ENCODE assay signal across 10 cellular contexts in the genomic region with DNA sequence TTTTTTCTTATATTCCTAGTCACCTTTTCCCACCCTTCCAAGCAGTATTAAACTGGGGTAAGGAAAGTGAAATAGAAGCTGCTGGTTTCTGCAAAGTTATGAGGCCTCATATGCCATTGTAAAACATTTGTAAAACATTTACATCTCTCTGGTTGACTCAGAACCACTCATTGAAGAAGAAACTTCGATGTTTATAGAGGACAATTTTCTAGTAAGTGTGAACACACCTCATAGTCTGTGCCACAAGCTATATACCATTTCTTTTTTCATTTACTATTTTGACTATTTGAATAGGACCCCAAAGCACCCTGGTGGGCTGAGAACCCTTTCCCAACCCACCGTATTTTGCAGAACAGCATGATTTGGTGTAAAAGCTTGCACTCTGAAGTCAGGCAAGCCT. TPM values are rescaled to one million over a fixed set of nuclear protein-coding genes. Genes with fewer than 3 reads are reported as not detected.
DNase-seq lines count a peak whose midpoint lies in the region; ATAC-seq and TF ChIP-seq lines count a peak whose summit lies in the region.
"Had no signal": no experiment of that assay in that cellular context is flagged by ENCODE, and none has a peak within 500 bp of the region (broad histone marks: within the 10 kb centered on the region; RNA-seq: fewer than 3 reads in every experiment).

No MANE protein-coding gene starts in this region.

- TF ChIP-seq CTCF in OCI-LY7 (conservative IDR thresholded peaks at IDR 0.05; ENCODE audit: low read length) (no peak), Peyer's patch (IDR thresholded peaks at IDR 0.05) (no peak)

- ATAC-seq in GM19035 (IDR thresholded peaks at IDR 0.05; ENCODE audit: unreplicated experiment): peak; percentile 75
- peak; percentile 83 for ATAC-seq in HG02852 (IDR thresholded peaks at IDR 0.05; ENCODE audit: unreplicated experiment)
- no peak for ATAC-seq in HG02970 (IDR thresholded peaks at IDR 0.05; ENCODE audit: low FRiP score, unreplicated experiment)

- TF ChIP-seq POLR2A in Peyer's patch (IDR thresholded peaks at IDR 0.05): no peak

- H4K20me1 ChIP-seq in OCI-LY7 (ENCODE audit: insufficient read depth, low read length): no peaks in the 10 kb centered on the region

- H3K27ac ChIP-seq in OCI-LY7 (ENCODE audit: low read depth, low read length, poor library complexity, severe bottlenecking) (peak overlapping the region; percentile 99), Peyer's patch (no peak overlapping the region)

- H3K36me3 ChIP-seq in OCI-LY7 (ENCODE audit: insufficient read depth, low read length) (peaks cover 18% of the 10 kb centered on the region; the same call in 1 of the 2 replicates), Peyer's patch (no peaks in the 10 kb centered on the region)

- in situ Hi-C loops in ACHN (cut with HindIII; ENCODE audit: low pct_ligation_motif_present, low pct_unique_long_range_greater_than_20kb, low sequenced_read_pairs): no loop called here

- intact Hi-C loops in OCI-LY7 (cut with micrococcal nuclease; ENCODE audit: unreplicated experiment): no loop called here

- peak overlapping the region; percentile 75 for H2AFZ ChIP-seq in OCI-LY7 (ENCODE audit: low read length)

- peak overlapping the region; percentile 88 for H3K4me2 ChIP-seq in OCI-LY7 (ENCODE audit: low read length)

- CTCF ChIA-PET in OCI-LY7 (lab: Charles Lee; ENCODE audit: unreplicated experiment): no interaction called here

- H3K4me3 ChIP-seq in OCI-LY7 (ENCODE audit: low read depth, low read length, poor library complexity, severe bottlenecking) (peak overlapping the region; percentile 59), Peyer's patch (no peak overlapping the region)

- peaks cover 3% of the 10 kb centered on the region; the same call in 1 of the 2 replicates for H3K79me2 ChIP-seq in OCI-LY7 (ENCODE audit: insufficient read depth, low read depth, low read length)

- H3K9me3 ChIP-seq in OCI-LY7 (ENCODE audit: low read length) (peaks cover 29% of the 10 kb centered on the region; the same call in 1 of the 2 replicates), Peyer's patch (no peaks in the 10 kb centered on the region)

- no TSS peak for BruUV-seq in OCI-LY7 (replicated peaks; lab: Mats Ljungman, UMichigan)

- H3K4me1 ChIP-seq in OCI-LY7 (ENCODE audit: insufficient read depth, low read length, poor library complexity, severe bottlenecking) (peaks cover 66% of the 10 kb centered on the region), Peyer's patch (peaks cover 0 to 13% (median 0%) of the 10 kb centered on the region in 4 donors)

- POLR2A ChIA-PET in OCI-LY7 (lab: Charles Lee): interaction anchor here (0.6 to 5.4 kb wide), 8 partner anchors 9 to 31 kb away, joined by 3 to 57 read pairs (median 18); partner anchors contain the start of gene ITGB1

- DNase-seq in ACHN (peak; percentile 62), OCI-LY7 (ENCODE audit: low spot score) (no peak), Peyer's patch (no peak), NCI-H2227 (lab: John Stamatoyannopoulos, UW; ENCODE audit: unreplicated experiment) (no peak), NCI-H2029 (lab: John Stamatoyannopoulos, UW) (no peak)
- DNase-seq: activated naive CD4-positive, alpha-beta T cell treated with anti-CD3 and anti-CD28 coated beads, Interleukin-2, amount 50 U/mL, for 16 hours; MV-4-11 had no signal

- H3K9me2 ChIP-seq in OCI-LY7 (ENCODE audit: insufficient read depth, low read length): no peaks in the 10 kb centered on the region

- no peaks in the 10 kb centered on the region for H3K27me3 ChIP-seq in Peyer's patch

RNA-seq across cellular contexts. Expression of gene ITGB1, which starts 12.9 kb away (rescaled TPM):
- total RNA-seq in OCI-LY7 (2014; rRNA removed; shearing (Covaris generic)): 165 and 179 TPM in 2 replicates
- total RNA-seq in OCI-LY7 (2022): 167 and 199 TPM in 2 replicates
- total RNA-seq in Peyer's patch: 100 to 1,000 TPM in 3 of 4 donors, 10 to 100 TPM in 1; 57.8 to 256 (median 162) TPM
